ENCODE assay signal across 20 cellular contexts in genomic region chr11:92380882-92381281, GRCh38.
DNase-seq lines count a peak whose midpoint lies in the region; ATAC-seq and TF ChIP-seq lines count a peak whose summit lies in the region.
"Had no signal": no experiment of that assay in that cellular context is flagged by ENCODE, and none has a peak within 500 bp of the region (broad histone marks: within the 10 kb centered on the region; RNA-seq: fewer than 3 reads in every experiment).

No MANE protein-coding gene starts in this region.

- no peaks in the 10 kb centered on the region for H3K27me3 ChIP-seq in thyroid gland
- H3K27me3 ChIP-seq: SJSA1 had no signal

- WGBS in thyroid gland, 2 donors = 95 to 98% methylated on average over 3 of the region's 3 CpGs

- H3K36me3 Mint-ChIP-seq in chondrocyte (ENCODE audit: low read depth) = peaks cover 1% of the 10 kb centered on the region
- H3K36me3 Mint-ChIP-seq: activated CD4-positive, alpha-beta memory T cell treated with anti-CD3 and anti-CD28 coated beads for 36 hours had no signal

- DNase-seq in AG20443 (ENCODE audit: low spot score) (peak; percentile 11), LHCN-M2 (ENCODE audit: low read depth) (peak; percentile 83), chondrocyte (ENCODE audit: low spot score) (no peak), kidney tubule cell (ENCODE audit: low spot score) (peak; percentile 69), Right ventricle myocardium superior (no peak), NCI-H2196 treated with DMSO at 0.1 percent for 48 hours (lab: John Stamatoyannopoulos, UW; ENCODE audit: unreplicated experiment) (no peak), thyroid gland (no peak)
- no peak for DNase-seq in central memory CD4-positive, alpha-beta T cell
- DNase-seq: activated CD4-positive, alpha-beta memory T cell treated with anti-CD3 and anti-CD28 coated beads for 36 hours; activated T-cell treated with anti-CD3 and anti-CD28 coated beads, Interleukin-2, amount 50 U/mL, for 72 hours; AML-193; DMS153; NCI-H146; NCI-H446 treated with DMSO at 0.1 percent for 48 hours; retina had no signal

- no peaks in the 10 kb centered on the region for H3K9me3 ChIP-seq in thyroid gland
- H3K9me3 ChIP-seq: HAP-1, SJSA1 had no signal

- TF ChIP-seq POLR2A in thyroid gland (IDR thresholded peaks at IDR 0.05) = no peak

- no peak overlapping the region for H3K4me3 ChIP-seq in thyroid gland (replicated peaks in 1 of 3)
- H3K4me3 ChIP-seq: HAP-1, SJSA1 had no signal

- intact Hi-C loops in Right ventricle myocardium superior (cut with DNase I) = no loop called here
- intact Hi-C loops in thyroid gland (cut with DNase I) = no loop called here

- ATAC-seq in Right ventricle myocardium superior (ENCODE audit: poor library complexity) = no peak
- ATAC-seq: activated T-cell treated with anti-CD3 and anti-CD28 coated beads, Interleukin-2, amount 50 U/mL, for 72 hours; esophagus mucosa had no signal

- peak overlapping the region; percentile 53 for H3K27ac Mint-ChIP-seq in chondrocyte (ENCODE audit: unreplicated experiment)
- H3K27ac Mint-ChIP-seq: activated CD4-positive, alpha-beta memory T cell treated with anti-CD3 and anti-CD28 coated beads for 36 hours; activated T-cell treated with anti-CD3 and anti-CD28 coated beads, Interleukin-2, amount 50 U/mL, for 72 hours had no signal

- H3K36me3 ChIP-seq in thyroid gland = no peaks in the 10 kb centered on the region
- H3K36me3 ChIP-seq: HAP-1, SJSA1 had no signal

- no peaks in the 10 kb centered on the region for H3K27me3 Mint-ChIP-seq in chondrocyte (ENCODE audit: low read depth)
- H3K27me3 Mint-ChIP-seq: activated CD4-positive, alpha-beta memory T cell treated with anti-CD3 and anti-CD28 coated beads for 36 hours had no signal

- no peaks in the 10 kb centered on the region for H3K9me3 Mint-ChIP-seq in chondrocyte (ENCODE audit: low read depth)
- H3K9me3 Mint-ChIP-seq: activated CD4-positive, alpha-beta memory T cell treated with anti-CD3 and anti-CD28 coated beads for 36 hours; nephron had no signal

- H3K4me3 Mint-ChIP-seq in chondrocyte (ENCODE audit: unreplicated experiment) = no peak overlapping the region
- H3K4me3 Mint-ChIP-seq: activated CD4-positive, alpha-beta memory T cell treated with anti-CD3 and anti-CD28 coated beads for 36 hours; activated T-cell treated with anti-CD3 and anti-CD28 coated beads, Interleukin-2, amount 50 U/mL, for 72 hours; nephron had no signal

- H3K27ac ChIP-seq in thyroid gland = no peak overlapping the region
- H3K27ac ChIP-seq: KMS-11, SJSA1 had no signal

- H3K4me1 Mint-ChIP-seq in chondrocyte (ENCODE audit: low read depth) = peaks cover 78% of the 10 kb centered on the region

- TF ChIP-seq CTCF in chondrocyte (IDR thresholded peaks at IDR 0.05) (no peak), thyroid gland (IDR thresholded peaks at IDR 0.05) (no peak)

- no peaks in the 10 kb centered on the region for H3K4me1 ChIP-seq in thyroid gland
- H3K4me1 ChIP-seq: HAP-1 had no signal

Comparison
In these comparisons a context has a peak if more than half of its experiments do, and no peak if none do; other contexts are left out.
1. DNase-seq: peak in AG20443 (single experiment), LHCN-M2 (single experiment) and kidney tubule cell (single experiment); none in chondrocyte (single experiment), central memory CD4-positive, alpha-beta T cell (single experiment), Right ventricle myocardium superior (single experiment), NCI-H2196 treated with DMSO at 0.1 percent for 48 hours (single experiment) and thyroid gland (0 of 2).